Comparison of ENCODE assay signal across 1 cellular context in genomic region chr2:23655862-23656596, GRCh38.
TF ChIP-seq lines count a peak whose summit lies in the region.

No MANE protein-coding gene starts in this region.

TF ChIP-seq in SK-N-SH treated with all-trans-retinoic acid at 6 μM for 48 hours, 23 proteins besides CTCF, POLR2A, EP300 and RAD21 (continued from another document):
- no peak for TF ChIP-seq POU6F1 (CRISPR knock-in tag; IDR thresholded peaks at IDR 0.05; ENCODE audit: borderline replicate concordance, low read depth)
- no peak for TF ChIP-seq ZFP3 (CRISPR knock-in tag; IDR thresholded peaks at IDR 0.05)
- TF ChIP-seq SNAI2 (CRISPR knock-in tag; IDR thresholded peaks at IDR 0.05) = no peak
- TF ChIP-seq BACH2 (CRISPR knock-in tag; IDR thresholded peaks at IDR 0.05; ENCODE audit: borderline replicate concordance) = no peak
- TF ChIP-seq ZNF565 (CRISPR knock-in tag; conservative IDR thresholded peaks at IDR 0.05; ENCODE audit: low read depth) = no peak
- no peak for TF ChIP-seq ISL1 (CRISPR knock-in tag; IDR thresholded peaks at IDR 0.05)
TF ChIP-seq in SK-N-SH treated with all-trans-retinoic acid at 6 μM for 48 hours: peak in this region for 0.
